ENCODE assay signal across 33 cellular contexts in genomic region chr3:142914286-142914811, GRCh38. TPM values are rescaled to one million over a fixed set of nuclear protein-coding genes. Genes with fewer than 3 reads are reported as not detected.
"Had no signal": no experiment of that assay in that cellular context is flagged by ENCODE, and none has a peak within 500 bp of the region (broad histone marks: within the 10 kb centered on the region; RNA-seq: fewer than 3 reads in every experiment).

No MANE protein-coding gene starts in this region.

- H3K9me3 ChIP-seq: colonic mucosa, gastroesophageal sphincter, heart left ventricle, left ventricle myocardium inferior, lower lobe of right lung, prostate gland, sigmoid colon, thoracic aorta, tibial nerve, upper lobe of left lung had no signal

- H3K4me3 ChIP-seq: colonic mucosa, gastroesophageal sphincter, heart left ventricle, hepatocyte, left ventricle myocardium inferior, lower lobe of right lung, neural progenitor cell, prostate gland, sigmoid colon, thoracic aorta, tibial nerve, upper lobe of left lung had no signal

- H3K36me3 Mint-ChIP-seq: memory B cell; naive B cell; neural progenitor cell; stimulated activated effector memory CD8-positive, alpha-beta T cell treated with anti-CD3 and anti-CD28 coated beads, Interleukin-12 subunit alpha, Interleukin-12 subunit beta, amount 100 ng/mL, for 72 hours had no signal

- H3K4me1 Mint-ChIP-seq: memory B cell, naive B cell had no signal

- H3K4me1 ChIP-seq: colonic mucosa, foreskin keratinocyte, lower lobe of right lung, neural progenitor cell, prostate gland, sigmoid colon, upper lobe of left lung had no signal

- H3K27ac ChIP-seq: colonic mucosa, epithelial cell of prostate, foreskin keratinocyte, hepatocyte, lower lobe of right lung, neural progenitor cell, prostate gland, sigmoid colon, upper lobe of left lung had no signal

- H3K27me3 ChIP-seq: colonic mucosa, foreskin keratinocyte, gastroesophageal sphincter, heart left ventricle, hepatocyte, neural progenitor cell, sigmoid colon, tibial nerve, upper lobe of left lung had no signal

- H2AFZ ChIP-seq: hepatocyte, neural progenitor cell had no signal

- H3K9ac ChIP-seq: neural progenitor cell had no signal

- H3K9me3 Mint-ChIP-seq: dendritic cell treated with granulocyte-macrophage colony-stimulating factor and Interleukin-4, amounts not matched to agents 40 ng/mL and 50 ng/mL, for 4 days; endodermal cell; memory B cell; neural progenitor cell; stimulated activated effector memory CD8-positive, alpha-beta T cell treated with anti-CD3 and anti-CD28 coated beads, Interleukin-12 subunit alpha, Interleukin-12 subunit beta, amount 100 ng/mL, for 72 hours had no signal

- H3K27ac Mint-ChIP-seq: dendritic cell treated with granulocyte-macrophage colony-stimulating factor and Interleukin-4, amounts not matched to agents 40 ng/mL and 50 ng/mL, for 4 days; endodermal cell; memory B cell; nephron; neural progenitor cell; stimulated activated effector memory CD8-positive, alpha-beta T cell treated with anti-CD3 and anti-CD28 coated beads, Interleukin-12 subunit alpha, Interleukin-12 subunit beta, amount 100 ng/mL, for 72 hours had no signal

- H3K79me2 ChIP-seq: hepatocyte had no signal

- H3K4me2 ChIP-seq: hepatocyte, neural progenitor cell had no signal

- H3K36me3 ChIP-seq: colonic mucosa, gastroesophageal sphincter, heart left ventricle, left ventricle myocardium inferior, lower lobe of right lung, neural progenitor cell, prostate gland, sigmoid colon, thoracic aorta, tibial nerve, upper lobe of left lung had no signal

- ATAC-seq: esophagus mucosa; foreskin keratinocyte; gastroesophageal sphincter; lower lobe of right lung; right cardiac atrium; stimulated activated effector memory CD8-positive, alpha-beta T cell treated with anti-CD3 and anti-CD28 coated beads, Interleukin-12 subunit alpha, Interleukin-12 subunit beta, amount 100 ng/mL, for 72 hours had no signal

- DNase-seq: colonic mucosa; effector CD8-positive, alpha-beta T cell; endodermal cell; foreskin keratinocyte; heart left ventricle; left cardiac atrium; left ventricle myocardium inferior; lower lobe of right lung; naive B cell; right cardiac atrium; sigmoid colon; stimulated activated CD4-positive, alpha-beta T cell treated with anti-CD3 and anti-CD28 coated beads, Interleukin-2, amount 100 ng/mL, for 24 hours; stimulated activated CD4-positive, alpha-beta T cell treated with anti-CD3 and anti-CD28 coated beads, Interleukin-4, amount 100 ng/mL, for 24 hours; stimulated activated naive CD4-positive, alpha-beta T cell treated with Interleukin-2 at 50 U/mL for 16 hours; upper lobe of left lung had no signal

- FAIRE-seq: islet of Langerhans, urothelium cell line had no signal

- H3K4me3 Mint-ChIP-seq: dendritic cell treated with granulocyte-macrophage colony-stimulating factor and Interleukin-4, amounts not matched to agents 40 ng/mL and 50 ng/mL, for 4 days; endodermal cell; memory B cell; naive B cell; nephron; neural progenitor cell; stimulated activated effector memory CD8-positive, alpha-beta T cell treated with anti-CD3 and anti-CD28 coated beads, Interleukin-12 subunit alpha, Interleukin-12 subunit beta, amount 100 ng/mL, for 72 hours had no signal

RNA-seq across cellular contexts. Expression of gene PCOLCE2, which starts 25.5 kb away (rescaled TPM):
- total RNA-seq: mononuclear cell had no signal

RNA-seq across cellular contexts. Expression of gene PAQR9, which starts 49.1 kb away (rescaled TPM):
- total RNA-seq: chondrocyte, colonic mucosa, esophagus mucosa, fibroblast of lung, foreskin keratinocyte, gastroesophageal sphincter, lower lobe of right lung, mononuclear cell, osteoblast, sigmoid colon, tibial nerve, upper lobe of left lung had no signal
- polyA plus RNA-seq: fibroblast of lung, foreskin keratinocyte, sigmoid colon had no signal
